In the genomic region with DNA sequence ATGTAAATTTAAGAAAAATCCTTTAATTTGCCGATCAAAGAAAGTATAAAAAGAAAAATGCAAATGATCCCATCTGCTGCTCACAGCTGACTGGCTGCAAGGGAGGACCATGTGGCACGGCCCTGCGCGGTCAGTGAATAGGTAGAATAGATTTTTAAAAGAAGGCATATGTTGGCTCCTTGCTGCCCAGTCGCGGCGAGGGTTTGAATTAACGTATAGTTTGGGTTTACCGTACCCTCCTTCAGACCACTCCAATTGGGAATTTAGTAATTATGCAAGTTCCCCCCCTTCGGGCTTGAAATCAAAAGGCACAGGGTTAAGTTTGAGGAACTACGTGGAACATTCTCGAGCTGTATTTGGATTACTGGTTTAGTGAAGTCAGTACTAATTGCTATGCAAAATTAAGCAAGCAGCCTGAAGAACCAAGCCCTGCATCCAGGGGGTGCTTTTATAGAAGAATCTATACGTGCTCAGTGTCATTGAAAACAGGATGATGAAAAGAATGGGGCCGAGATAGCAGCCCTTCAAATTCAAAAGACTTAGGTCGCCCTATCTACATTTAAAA, we compare ENCODE assay signal across 8 cellular contexts. TPM values are rescaled to one million over a fixed set of nuclear protein-coding genes. Genes with fewer than 3 reads are reported as not detected.
DNase-seq lines count a peak whose midpoint lies in the region; ATAC-seq, FAIRE-seq and TF ChIP-seq lines count a peak whose summit lies in the region.

No MANE protein-coding gene starts in this region.

- TF ChIP-seq CTCF in bronchial epithelial cell (IDR thresholded peaks at IDR 0.05; ENCODE audit: insufficient read depth, low read length, severe bottlenecking) (no peak), HepG2 (CRISPR knock-in tag; IDR thresholded peaks at IDR 0.05) (no peak)

- H3K36me3 ChIP-seq in bronchial epithelial cell (ENCODE audit: control insufficient read depth, insufficient read depth, low read length) (no peaks in the 10 kb centered on the region), HepG2 (replicated peaks in 1 of 2; ENCODE audit: control insufficient read depth in 1 of 2, insufficient read depth in 2 of 2, low read length in 2 of 2) (no peaks in the 10 kb centered on the region), stomach smooth muscle (ENCODE audit: control insufficient read depth in 2 of 2, insufficient read depth in 2 of 2, low read length in 2 of 2) (no peaks in the 10 kb centered on the region)

- peak; percentile 75 for ATAC-seq in HepG2
- no peak for ATAC-seq in HG02885 (IDR thresholded peaks at IDR 0.05; ENCODE audit: poor library complexity, unreplicated experiment)

- H3K27me3 ChIP-seq in bronchial epithelial cell (ENCODE audit: control insufficient read depth, insufficient read depth, low read length) (no peaks in the 10 kb centered on the region), HepG2 (ENCODE audit: control insufficient read depth in 1 of 2, insufficient read depth in 2 of 2, low read length in 2 of 2) (no peaks in the 10 kb centered on the region; a peak in 1 of 5 replicates), stomach smooth muscle (ENCODE audit: control insufficient read depth in 1 of 2, insufficient read depth in 2 of 2, low read length in 2 of 2) (peaks cover 3 to 16% of the 10 kb centered on the region in 2 donors)

- intact Hi-C loops in HepG2 (cut with micrococcal nuclease; ENCODE audit: unreplicated experiment) = no loop called here

- in situ Hi-C loops in HepG2 (cut with HindIII; ENCODE audit: extremely low pct_ligation_motif_present, low pct_unique_long_range_greater_than_20kb) = no loop called here

- TF ChIP-seq POLR2A in HepG2 (IDR thresholded peaks at IDR 0.05; ENCODE audit: insufficient read depth in 1 of 2, low read depth in 2 of 2, low read length in 2 of 2) = no peak

- peaks cover 8% of the 10 kb centered on the region for H3K79me2 ChIP-seq in HepG2 (ENCODE audit: insufficient read depth, low read length)

- peak overlapping the region; percentile 98 for H3K27ac ChIP-seq in HepG2 (ENCODE audit: extremely low read length, insufficient read depth, low read length)
- H3K27ac ChIP-seq in stomach smooth muscle (ENCODE audit: low read length) = no peak overlapping the region

- H3K4me2 ChIP-seq in HepG2 (ENCODE audit: low read depth, low read length) = peak overlapping the region; percentile 86

- peak overlapping the region; percentile 61 for H3K4me3 ChIP-seq in Jurkat, Clone E6-1 (ENCODE audit: low read length)
- H3K4me3 ChIP-seq in bronchial epithelial cell (ENCODE audit: low read depth, low read length) (peak overlapping the region; percentile 58), HepG2 (replicated peaks in 1 of 3; ENCODE audit: insufficient read depth in 1 of 3, low read depth in 2 of 3, low read length in 3 of 3) (peak overlapping the region; percentile 79 to 94 (median 80)), stomach smooth muscle (ENCODE audit: low read length in 2 of 2) (peak overlapping the region; percentile 70 to 78)

- H3K4me1 ChIP-seq in HepG2 (ENCODE audit: insufficient read depth, low read length) (peaks cover 33% of the 10 kb centered on the region), stomach smooth muscle (ENCODE audit: control insufficient read depth, insufficient read depth, low read length) (peaks cover 17% of the 10 kb centered on the region)

- H3K9ac ChIP-seq in HepG2 (ENCODE audit: insufficient read depth, low read depth, low read length) (peak overlapping the region; percentile 89), stomach smooth muscle (ENCODE audit: low read length in 2 of 2) (peak overlapping the region in 1 of 2 donors; percentile 31)

- no peak for TF ChIP-seq EP300 in HepG2 (IDR thresholded peaks at IDR 0.05; ENCODE audit: low read depth in 2 of 2, low read length in 2 of 2)
- TF ChIP-seq EP300 in HepG2 (CRISPR knock-in tag; IDR thresholded peaks at IDR 0.05; ENCODE audit: borderline replicate concordance) = no peak

- FAIRE-seq in bronchial epithelial cell (lab: Jason Lieb, UNC) (no peak), HepG2 (lab: Jason Lieb, UNC) (peak; percentile 30)

- no peak for TF ChIP-seq RAD21 in HepG2 (CRISPR knock-in tag; IDR thresholded peaks at IDR 0.05)

- POLR2A ChIA-PET in HepG2 (lab: Yijun Ruan, JAX) = interaction anchor here (0.9 to 1.8 kb wide), 13 partner anchors 10 to 842 kb away, joined by 3 to 10 read pairs (median 3); partner anchors contain the start of genes PDSS2 and SEC63

- TSS peak; percentile 79 for BruUV-seq in HepG2 (replicated peaks; lab: Mats Ljungman, UMichigan)

- H3K9me3 ChIP-seq in HepG2 (ENCODE audit: low read length) (no peaks in the 10 kb centered on the region), stomach smooth muscle (ENCODE audit: control insufficient read depth in 2 of 2, low read length in 2 of 2) (no peaks in the 10 kb centered on the region)

- CTCF ChIA-PET in HepG2 (lab: Yijun Ruan, JAX; ENCODE audit: low intra/inter-chr PET ratio, low total read pairs) = no interaction called here

- peak overlapping the region; percentile 95 for H2AFZ ChIP-seq in HepG2 (ENCODE audit: low read length)

- DNase-seq in EL (peak; percentile 20), RPMI8226 (peak; percentile 68), bronchial epithelial cell (ENCODE audit: low read depth) (peak; percentile 54), HepG2 (ENCODE audit: low spot score) (no peak), globus pallidus (ENCODE audit: low spot score) (no peak)
- DNase-seq in Jurkat, Clone E6-1 (ENCODE audit: low read depth, low spot score) = peak; percentile 69

- 6% methylated on average over 15 of the region's 15 CpGs for WGBS in HepG2 (ENCODE audit: low lambda C conversion rate)

- no peaks in the 10 kb centered on the region for H4K20me1 ChIP-seq in HepG2 (ENCODE audit: insufficient read depth, low read length)

TF ChIP-seq in HepG2, 621 proteins besides CTCF, POLR2A, EP300 and RAD21 (continues in another document):
- TF ChIP-seq TCF7 (IDR thresholded peaks at IDR 0.05; ENCODE audit: low read depth) = no peak
- TF ChIP-seq TFDP1 (CRISPR knock-in tag; IDR thresholded peaks at IDR 0.05; ENCODE audit: borderline replicate concordance) = 0 out of 2 replicates have a peak, but pooled peaks have one; percentile 36
- TF ChIP-seq JUND (CRISPR knock-in tag; IDR thresholded peaks at IDR 0.05) = no peak
- TF ChIP-seq CENPT (CRISPR knock-in tag; IDR thresholded peaks at IDR 0.05; ENCODE audit: low read depth) = no peak
- no peak for TF ChIP-seq FOXA3 (CRISPR knock-in tag; IDR thresholded peaks at IDR 0.05)
- TF ChIP-seq KAT8 (CRISPR knock-in tag; IDR thresholded peaks at IDR 0.05) = no peak
- TF ChIP-seq ZNF563 (CRISPR knock-in tag; IDR thresholded peaks at IDR 0.05) = no peak
- TF ChIP-seq E2F2 (CRISPR knock-in tag; IDR thresholded peaks at IDR 0.05; ENCODE audit: borderline replicate concordance) = no peak
- TF ChIP-seq TFAP4 (IDR thresholded peaks at IDR 0.05; ENCODE audit: borderline replicate concordance, low read depth) = peak; percentile 71; the same call in 1 of the 2 replicates

RNA-seq across cellular contexts. Expression of gene BEND3, which starts 1.1 kb away (rescaled TPM):
- 2.3 TPM for polyA plus RNA-seq in Jurkat, Clone E6-1 (2012; ENCODE audit: insufficient read depth, insufficient read length)
- total RNA-seq in bronchial epithelial cell = 1.8 and 3.9 TPM in 2 replicates
- 5.8 and 7.6 TPM in 2 replicates for total RNA-seq in HepG2 (2016; rRNA removed; fragmentation: Illumina TruSeq; extraction: Trizol)
- 0.81 and 0.97 TPM in 2 replicates for total RNA-seq in HepG2 (2016; cell fraction: cytosol; rRNA removed; fragmentation: Illumina TruSeq; extraction: Trizol; ENCODE audit: low read depth)
- total RNA-seq in HepG2 (2016; cell fraction: insoluble cytoplasmic fraction; rRNA removed; fragmentation: Illumina TruSeq; extraction: Trizol) = 5.5 and 6.9 TPM in 2 replicates
- 5.0 and 5.4 TPM in 2 replicates for total RNA-seq in HepG2 (2016; cell fraction: membrane; rRNA removed; fragmentation: Illumina TruSeq; extraction: Trizol)
- 5.4 and 7.1 TPM in 2 replicates for total RNA-seq in HepG2 (2016; cell fraction: nucleus; rRNA removed; fragmentation: Illumina TruSeq; extraction: Trizol)
- polyA plus RNA-seq in HepG2 (2011; rRNA removed) = 1.4 and 1.9 TPM in 2 replicates
- 1.3 and 1.7 TPM in 2 replicates for polyA plus RNA-seq in HepG2 (2011; cell fraction: cytosol; rRNA removed)
- polyA plus RNA-seq in HepG2 (2011; cell fraction: nucleus; rRNA removed) = 2.7 and 2.8 TPM in 2 replicates
- 2.0 TPM in 2 replicates for polyA plus RNA-seq in HepG2 (2012)
- 0.49 and 0.52 TPM in 2 replicates for polyA plus RNA-seq in HepG2 (2016; cell fraction: cytosol; fragmentation: Illumina TruSeq; extraction: Trizol; ENCODE audit: low read depth)
- polyA plus RNA-seq in HepG2 (2016; cell fraction: insoluble cytoplasmic fraction; fragmentation: Illumina TruSeq; extraction: Trizol; ENCODE audit: low read depth) = 4.6 and 6.1 TPM in 2 replicates
- 2.1 and 2.4 TPM in 2 replicates for polyA plus RNA-seq in HepG2 (2016; cell fraction: membrane; fragmentation: Illumina TruSeq; extraction: Trizol; ENCODE audit: low read depth)
- 8.7 and 10.0 TPM in 2 replicates for polyA plus RNA-seq in HepG2 (2016; cell fraction: nucleus; fragmentation: Illumina TruSeq; extraction: Trizol; ENCODE audit: insufficient read depth, low read depth)
- polyA minus RNA-seq in HepG2 (2011; rRNA and poly(A)+ RNA removed; ENCODE audit: low replicate concordance) = 7.1 and 10.4 TPM in 2 replicates
- polyA minus RNA-seq in HepG2 (2011; cell fraction: cytosol; rRNA and poly(A)+ RNA removed) = 3.8 and 4.6 TPM in 2 replicates
- polyA minus RNA-seq in HepG2 (2011; cell fraction: nucleus; rRNA and poly(A)+ RNA removed) = 3.6 and 4.0 TPM in 2 replicates

Comparison
In these comparisons a context has a peak if more than half of its experiments do, and no peak if none do; other contexts are left out.
1. DNase-seq: peak in EL (single experiment), Jurkat, Clone E6-1 (single experiment), RPMI8226 (single experiment) and bronchial epithelial cell (single experiment); none in HepG2 (single experiment) and globus pallidus (single experiment).
2. Peak in every context shown above with its lines, with median percentiles within 50 percentile points of each other: H3K4me3 ChIP-seq.